ENCODE assay signal across 11 cellular contexts in genomic region chr9:114394523-114395193, GRCh38. TPM values are rescaled to one million over a fixed set of nuclear protein-coding genes. Genes with fewer than 3 reads are reported as not detected.
DNase-seq lines count a peak whose midpoint lies in the region; ATAC-seq and TF ChIP-seq lines count a peak whose summit lies in the region.
"Had no signal": no experiment of that assay in that cellular context is flagged by ENCODE, and none has a peak within 500 bp of the region (broad histone marks: within the 10 kb centered on the region; RNA-seq: fewer than 3 reads in every experiment).

No MANE protein-coding gene starts in this region.

- H3K9me2 ChIP-seq in SU-DHL-6 (replicated peaks; ENCODE audit: insufficient read depth, low read length): no peaks in the 10 kb centered on the region

- H3K79me2 ChIP-seq in DND-41 (ENCODE audit: insufficient read depth, low read length) (peaks cover 53% of the 10 kb centered on the region), SU-DHL-6 (ENCODE audit: insufficient read depth, low read length) (peaks cover 23% of the 10 kb centered on the region), neural progenitor cell (ENCODE audit: low read depth) (no peaks in the 10 kb centered on the region)

- H3K27ac Mint-ChIP-seq in stimulated activated memory B cell treated with anti-CD40 and anti-IgM and Interleukin-4, amounts not matched to agents 10 μg/mL and 1 μg/mL and 100 μg/mL, for 72 hours: peak overlapping the region; percentile 87
- no peak overlapping the region for H3K27ac Mint-ChIP-seq in neural progenitor cell

- no peaks in the 10 kb centered on the region for H3K9me3 Mint-ChIP-seq in stimulated activated memory B cell treated with anti-CD40 and anti-IgM and Interleukin-4, amounts not matched to agents 10 μg/mL and 1 μg/mL and 100 μg/mL, for 72 hours
- no peaks in the 10 kb centered on the region for H3K9me3 Mint-ChIP-seq in neural progenitor cell
- H3K9me3 Mint-ChIP-seq: neural crest cell had no signal

- no peak overlapping the region for H3K9ac ChIP-seq in DND-41 (ENCODE audit: low read depth, low read length)
- no peak overlapping the region; the same call in 1 of the 2 replicates for H3K9ac ChIP-seq in SU-DHL-6 (ENCODE audit: low read length)
- H3K9ac ChIP-seq in neural progenitor cell: no peak overlapping the region

- H3F3A ChIP-seq in SU-DHL-6 (ENCODE audit: insufficient read depth) (peaks cover 50% of the 10 kb centered on the region), neural progenitor cell (ENCODE audit: low read depth) (peaks cover 25% of the 10 kb centered on the region)

- WGBS in esophagus muscularis mucosa: 53% methylated on average over 5 of the region's 6 CpGs

- H4K20me1 ChIP-seq in DND-41 (ENCODE audit: insufficient read depth, low read length) (peaks cover 3% of the 10 kb centered on the region; the same call in 1 of the 2 replicates), SU-DHL-6 (ENCODE audit: low read depth, low read length) (no peaks in the 10 kb centered on the region), neural progenitor cell (ENCODE audit: low read depth) (no peaks in the 10 kb centered on the region)

- no peak overlapping the region for H3K4me3 Mint-ChIP-seq in stimulated activated memory B cell treated with anti-CD40 and anti-IgM and Interleukin-4, amounts not matched to agents 10 μg/mL and 1 μg/mL and 100 μg/mL, for 72 hours
- H3K4me3 Mint-ChIP-seq in neural progenitor cell: no peak overlapping the region
- H3K4me3 Mint-ChIP-seq: neural crest cell had no signal

- H3K36me3 Mint-ChIP-seq in stimulated activated memory B cell treated with anti-CD40 and anti-IgM and Interleukin-4, amounts not matched to agents 10 μg/mL and 1 μg/mL and 100 μg/mL, for 72 hours: peaks cover 37% of the 10 kb centered on the region
- H3K36me3 Mint-ChIP-seq in neural progenitor cell: no peaks in the 10 kb centered on the region

- no peak for TF ChIP-seq EP300 in esophagus muscularis mucosa (IDR thresholded peaks at IDR 0.05)

- H3K4me1 Mint-ChIP-seq in stimulated activated memory B cell treated with anti-CD40 and anti-IgM and Interleukin-4, amounts not matched to agents 10 μg/mL and 1 μg/mL and 100 μg/mL, for 72 hours: peaks cover 88% of the 10 kb centered on the region
- peaks cover 36% of the 10 kb centered on the region for H3K4me1 Mint-ChIP-seq in neural progenitor cell

- peak overlapping the region; percentile 31 for H3K27ac ChIP-seq in DND-41 (ENCODE audit: low read length)
- H3K27ac ChIP-seq in SU-DHL-6 (ENCODE audit: low read depth, low read length): peak overlapping the region; percentile 64
- peak overlapping the region; percentile 32 to 88 (median 52) for H3K27ac ChIP-seq in esophagus muscularis mucosa (replicated peaks in 1 of 4)
- no peak overlapping the region for H3K27ac ChIP-seq in neural progenitor cell

- no peak overlapping the region for H3K4me3 ChIP-seq in DND-41 (ENCODE audit: low read depth in 1 of 2, low read length in 2 of 2)
- no peak overlapping the region for H3K4me3 ChIP-seq in SU-DHL-6 (ENCODE audit: insufficient read depth, low read length, poor library complexity, severe bottlenecking)
- H3K4me3 ChIP-seq in esophagus muscularis mucosa: peak overlapping the region in 1 of 4 donors; percentile 16
- no peak overlapping the region for H3K4me3 ChIP-seq in neural progenitor cell

- H3K4me1 ChIP-seq in DND-41 (ENCODE audit: insufficient read depth, low read length): peaks cover 32% of the 10 kb centered on the region
- H3K4me1 ChIP-seq in esophagus muscularis mucosa: peaks cover 29 to 68% (median 66%) of the 10 kb centered on the region in 4 donors
- H3K4me1 ChIP-seq in neural progenitor cell: peaks cover 20% of the 10 kb centered on the region

- TF ChIP-seq CTCF in DND-41 (IDR thresholded peaks at IDR 0.05; ENCODE audit: borderline replicate concordance, extremely low read depth, low read length, poor library complexity, severe bottlenecking): no peak
- no peak for TF ChIP-seq CTCF in SU-DHL-6 (IDR thresholded peaks at IDR 0.05; ENCODE audit: insufficient read depth, low read length, poor library complexity, severe bottlenecking)
- no peak for TF ChIP-seq CTCF in esophagus muscularis mucosa (IDR thresholded peaks at IDR 0.05)
- TF ChIP-seq CTCF in neural progenitor cell (IDR thresholded peaks at IDR 0.05): no peak

- no peaks in the 10 kb centered on the region for H3K9me3 ChIP-seq in DND-41 (ENCODE audit: insufficient read depth, low read length, severe bottlenecking)
- H3K9me3 ChIP-seq in SU-DHL-6 (ENCODE audit: insufficient read depth, low read length): no peaks in the 10 kb centered on the region
- H3K9me3 ChIP-seq in esophagus muscularis mucosa: no peaks in the 10 kb centered on the region
- H3K9me3 ChIP-seq in neural progenitor cell (ENCODE audit: low read depth): no peaks in the 10 kb centered on the region

- H2AFZ ChIP-seq in DND-41 (ENCODE audit: low read depth, low read length) (no peak overlapping the region), SU-DHL-6 (ENCODE audit: low read depth, low read length, severe bottlenecking) (no peak overlapping the region), neural progenitor cell (replicated peaks) (no peak overlapping the region)

- no peak for TF ChIP-seq POLR2A in esophagus muscularis mucosa (IDR thresholded peaks at IDR 0.05; ENCODE audit: low read depth)

- H3K27me3 ChIP-seq in DND-41 (ENCODE audit: insufficient read depth, low read length, poor library complexity): no peaks in the 10 kb centered on the region
- H3K27me3 ChIP-seq in SU-DHL-6 (ENCODE audit: low read length): no peaks in the 10 kb centered on the region
- no peaks in the 10 kb centered on the region for H3K27me3 ChIP-seq in esophagus muscularis mucosa
- no peaks in the 10 kb centered on the region for H3K27me3 ChIP-seq in neural progenitor cell

- no peak for ATAC-seq in DND-41 (ENCODE audit: insufficient read depth, low read depth)
- ATAC-seq in stimulated activated memory B cell treated with anti-CD40 and anti-IgM and Interleukin-4, amounts not matched to agents 10 μg/mL and 1 μg/mL and 100 μg/mL, for 72 hours: no peak

- intact Hi-C loops in esophagus muscularis mucosa (cut with DNase I): no loop called here

- H3K4me2 ChIP-seq in DND-41 (ENCODE audit: insufficient read depth, low read length): no peak overlapping the region
- H3K4me2 ChIP-seq in SU-DHL-6 (ENCODE audit: low read depth, low read length, poor library complexity, severe bottlenecking): no peak overlapping the region
- no peak overlapping the region for H3K4me2 ChIP-seq in neural progenitor cell

- H3K27me3 Mint-ChIP-seq in stimulated activated memory B cell treated with anti-CD40 and anti-IgM and Interleukin-4, amounts not matched to agents 10 μg/mL and 1 μg/mL and 100 μg/mL, for 72 hours: no peaks in the 10 kb centered on the region
- H3K27me3 Mint-ChIP-seq in neural progenitor cell (ENCODE audit: insufficient read depth, low read depth): peaks cover 6% of the 10 kb centered on the region

- DNase-seq in DND-41 (no peak), esophagus muscularis mucosa (ENCODE audit: extremely low spot score) (no peak), SK-N-DZ (ENCODE audit: low spot score) (no peak), hepatic stellate cell (ENCODE audit: low spot score) (no peak), neural progenitor cell (ENCODE audit: low spot score) (no peak)
- DNase-seq: cerebellar nuclear complex, NCI-H2107, Right ventricle myocardium superior had no signal

- H3K36me3 ChIP-seq in DND-41 (ENCODE audit: insufficient read depth, low read length) (peaks cover 11% of the 10 kb centered on the region; the same call in 1 of the 2 replicates), SU-DHL-6 (ENCODE audit: low read length) (no peaks in the 10 kb centered on the region), esophagus muscularis mucosa (no peaks in the 10 kb centered on the region), neural progenitor cell (no peaks in the 10 kb centered on the region)

RNA-seq across cellular contexts. Expression of gene AKNA, which starts 6.9 kb away (rescaled TPM):
- 10 to 100 TPM; 12.5 to 18.5 (median 17.3) TPM for total RNA-seq in esophagus muscularis mucosa
- polyA plus RNA-seq in SK-N-DZ (2014; cell fraction: cytosol; rRNA removed): 3.1 and 3.2 TPM in 2 replicates
- polyA plus RNA-seq in SK-N-DZ (2014; cell fraction: nucleus; rRNA removed): 1.9 and 7.9 TPM in 2 replicates
- 11.4 and 13.4 TPM in 2 replicates for total RNA-seq in neural progenitor cell (ENCODE audit: low replicate concordance)
